Comparison of ENCODE assay signal across 8 cellular contexts in genomic region chr1:204516180-204516879, GRCh38. TPM values are rescaled to one million over a fixed set of nuclear protein-coding genes. Genes with fewer than 3 reads are reported as not detected.
DNase-seq lines count a peak whose midpoint lies in the region; ATAC-seq, FAIRE-seq and TF ChIP-seq lines count a peak whose summit lies in the region.

Gene MDM4 (plus strand): TSS chr1:204516406. CDS start chr1:204525519, 9,113 bp downstream.

- no peak within 1 kb of the TSS for H3K4me3 Mint-ChIP-seq in memory B cell

- POLR2A ChIA-PET in activated CD8-positive, alpha-beta memory T cell treated with anti-CD3 and anti-CD28 coated beads for 36 hours (lab: Charles Lee), result interaction anchor here (0.6 to 2.3 kb wide), 8 partner anchors 10 to 896 kb away, joined by 3 to 48 read pairs (median 4); partner anchors contain the start of gene PIK3C2B
- POLR2A ChIA-PET in H1 (lab: Charles Lee; ENCODE audit: partially characterized antibody), result interaction anchor here (0.5 to 6.8 kb wide), 28 partner anchors 10 to 438 kb away, joined by 3 to 106 read pairs (median 4); partner anchors contain the start of gene PIK3C2B

- peaks cover 17% of the 10 kb centered on the region for H3K36me3 Mint-ChIP-seq in memory B cell

- H3K27ac ChIP-seq in H1 (ENCODE audit: low read depth, low read length), result peak within 1 kb of the TSS; percentile 97

- H2AK5ac ChIP-seq in H1 (ENCODE audit: low read depth, low read length), result peak within 1 kb of the TSS; percentile 25; the same call in 1 of the 2 replicates

- FAIRE-seq in H1 (lab: Jason Lieb, UNC), result no peak

- peak within 1 kb of the TSS; percentile 77; the same call in 1 of the 2 replicates for H2BK12ac ChIP-seq in H1 (ENCODE audit: low read depth, low read length)

- CTCF ChIA-PET in activated CD8-positive, alpha-beta memory T cell treated with anti-CD3 and anti-CD28 coated beads for 36 hours (lab: Charles Lee), result interaction anchor here (0.7 to 2.5 kb wide), 8 partner anchors 9 to 1195 kb away, joined by 3 to 33 read pairs (median 4); no protein-coding TSS in a partner anchor
- CTCF ChIA-PET in H1 (lab: Charles Lee; ENCODE audit: partially characterized antibody), result interaction anchor here (0.7 to 49.0 kb wide), 8 partner anchors 9 to 477 kb away, joined by 3 to 2124 read pairs (median 3); no protein-coding TSS in a partner anchor

- H3K27ac Mint-ChIP-seq in memory B cell, result no peak within 1 kb of the TSS

- H3K4me3 ChIP-seq in H1 (ENCODE audit: extremely low read depth in 1 of 4, insufficient read depth in 2 of 4, low read depth in 3 of 4, low read length in 4 of 4), result peak within 1 kb of the TSS; percentile 75 to 91 (median 84)

- no peaks in the 10 kb centered on the region for H3K27me3 Mint-ChIP-seq in memory B cell

- no peaks in the 10 kb centered on the region for H4K20me1 ChIP-seq in H1 (replicated peaks in 1 of 2; ENCODE audit: control insufficient read depth in 1 of 2, insufficient read depth in 2 of 2, low read length in 2 of 2)

- TF ChIP-seq RAD21 in H1 (IDR thresholded peaks at IDR 0.05 in 1 of 2, conservative IDR thresholded peaks at IDR 0.05 in 1 of 2; ENCODE audit: low read depth in 2 of 2, low read length in 2 of 2), result no peak

- no peaks in the 10 kb centered on the region; a peak in 1 of 7 replicates for H3K4me1 ChIP-seq in H1 (replicated peaks in 1 of 4; ENCODE audit: control insufficient read depth in 3 of 4, insufficient read depth in 4 of 4, low read length in 3 of 4)

- H3K9me3 ChIP-seq in H1 (ENCODE audit: insufficient read depth in 2 of 2, low read depth in 1 of 2, low read length in 1 of 2), result no peaks in the 10 kb centered on the region

- H3K23ac ChIP-seq in H1 (ENCODE audit: insufficient read length), result no peak within 1 kb of the TSS

- H3K9ac ChIP-seq in H1 (replicated peaks in 1 of 4; ENCODE audit: extremely low read depth in 1 of 4, low read depth in 3 of 4, low read length in 3 of 4), result peak within 1 kb of the TSS; percentile 77 to 95 (median 90)

- peak within 1 kb of the TSS; percentile 86 for H3K18ac ChIP-seq in H1 (ENCODE audit: extremely low read depth, low read length)

- peak in 1 of 2 experiments; percentile 68; a peak in 2 of 3 replicates for TF ChIP-seq EP300 in H1 (IDR thresholded peaks at IDR 0.05; ENCODE audit: borderline replicate concordance in 1 of 2, low read depth in 2 of 2, low read length in 2 of 2)

- H3K79me2 ChIP-seq in H1 (ENCODE audit: control insufficient read depth in 1 of 2, insufficient read depth in 2 of 2, low read length in 2 of 2), result peaks cover 15 to 48% of the 10 kb centered on the region in 2 experiments

- TF ChIP-seq CTCF in H1 (IDR thresholded peaks at IDR 0.05; ENCODE audit: control extremely low read depth in 1 of 3, insufficient read depth in 1 of 3, low read depth in 1 of 3, low read length in 3 of 3), result no peak

- no peaks in the 10 kb centered on the region for H3K27me3 ChIP-seq in H1 (replicated peaks in 1 of 4; ENCODE audit: control insufficient read depth in 3 of 4, extremely low read depth in 1 of 4, insufficient read depth in 3 of 4, low read length in 3 of 4)

- H3K4me2 ChIP-seq in H1 (ENCODE audit: insufficient read depth in 1 of 2, low read depth in 2 of 2, low read length in 2 of 2), result peak within 1 kb of the TSS; percentile 50 to 78

- H3K4me1 Mint-ChIP-seq in memory B cell, result peaks cover 35% of the 10 kb centered on the region

- H3K23me2 ChIP-seq in H1 (ENCODE audit: low read depth, low read length), result peaks cover 2% of the 10 kb centered on the region

- H3K9me3 Mint-ChIP-seq in memory B cell, result peaks cover 1% of the 10 kb centered on the region

- peaks cover 2% of the 10 kb centered on the region; the same call in 1 of the 2 replicates for H3K79me1 ChIP-seq in H1 (ENCODE audit: low read depth, low read length)

- ATAC-seq in GM21390 (IDR thresholded peaks at IDR 0.05; ENCODE audit: unreplicated experiment) (peak; percentile 70), memory B cell (ENCODE audit: low read depth) (peak; percentile 70)

- H2BK15ac ChIP-seq in H1 (ENCODE audit: low read length), result peak within 1 kb of the TSS; percentile 97; the same call in 1 of the 2 replicates

- peak within 1 kb of the TSS; percentile 97 for H2BK120ac ChIP-seq in H1 (replicated peaks; ENCODE audit: low read depth, low read length)

- peak within 1 kb of the TSS; percentile 98 for H4K91ac ChIP-seq in H1 (replicated peaks; ENCODE audit: insufficient read length, low read length)

- WGBS in H1 (ENCODE audit: extremely low coverage in 1 of 2, insufficient coverage in 1 of 2, insufficient read length in 1 of 2, insufficient replicate concordance in 2 of 2, low coverage in 1 of 2, low lambda C conversion rate in 2 of 2, missing lambda C conversion rate in 1 of 2), 2 experiments, result 4% methylated on average over 32 of the region's 43 CpGs; no CpG with 5 or more reads in 1 of the 2 experiments

- TF ChIP-seq POLR2A in H1 (IDR thresholded peaks at IDR 0.05; ENCODE audit: control extremely low read depth in 1 of 2, low read depth in 2 of 2, low read length in 2 of 2), result peak in 1 of 2 experiments; percentile 75; a peak in 1 of 3 replicates

- H4K5ac ChIP-seq in H1 (ENCODE audit: insufficient read length, low read depth, low read length), result peak within 1 kb of the TSS; percentile 94

- H3K4ac ChIP-seq in H1 (replicated peaks; ENCODE audit: insufficient read length, low read depth, low read length), result peak within 1 kb of the TSS; percentile 91

- peaks cover 0 to 9% (median 0%) of the 10 kb centered on the region in 4 experiments; a peak in 3 of 8 replicates for H3K36me3 ChIP-seq in H1 (ENCODE audit: control insufficient read depth in 2 of 4, insufficient read depth in 4 of 4, low read length in 3 of 4)

- H3K56ac ChIP-seq in H1 (replicated peaks; ENCODE audit: insufficient read length, low read depth, low read length), result peak within 1 kb of the TSS; percentile 85

- H4K8ac ChIP-seq in H1 (ENCODE audit: extremely low read depth, insufficient read depth, low read length), result peak within 1 kb of the TSS; percentile 97

- DNase-seq in COR-L47 (lab: John Stamatoyannopoulos, UW) (peak; percentile 96), HUDEP-2 (lab: John Stamatoyannopoulos, UW; ENCODE audit: unreplicated experiment in 76 of 76) (peak; percentile 53 to 95 (median 87)), NOMO-1 treated with DMSO at 0.1 percent for 48 hours (lab: John Stamatoyannopoulos, UW; ENCODE audit: unreplicated experiment) (peak; percentile 97), H1 (ENCODE audit: low read depth in 1 of 2, low spot score in 2 of 2) (peak; percentile 90 to 99), memory B cell (ENCODE audit: low spot score in 2 of 2) (peak; percentile 88 to 90)
- peak; percentile 82 for DNase-seq in stimulated activated CD8-positive, alpha-beta memory T cell treated with anti-CD3 and anti-CD28 coated beads, Interleukin-12 subunit alpha, Interleukin-12 subunit beta, amount 100 ng/mL, for 1 hour (ENCODE audit: low read depth)

- peak within 1 kb of the TSS; percentile 94 for H2BK5ac ChIP-seq in H1 (ENCODE audit: low read depth, low read length)

- H2AFZ ChIP-seq in H1 (ENCODE audit: low read length), result peak within 1 kb of the TSS; percentile 99

- peak within 1 kb of the TSS; percentile 94 for H3K14ac ChIP-seq in H1 (ENCODE audit: insufficient read length)

- H2BK20ac ChIP-seq in H1 (ENCODE audit: low read length), result no peak within 1 kb of the TSS

TF ChIP-seq in H1, 55 proteins besides CTCF, POLR2A, EP300 and RAD21 (continues in another document):
- 0 out of 2 replicates have a peak, but pooled peaks have one; percentile 1 for TF ChIP-seq GTF2F1 (IDR thresholded peaks at IDR 0.05; ENCODE audit: borderline replicate concordance, low read depth, low read length)
- TF ChIP-seq CTBP2 (IDR thresholded peaks at IDR 0.05; ENCODE audit: borderline replicate concordance, insufficient read depth, insufficient read length, low read length), result peak; percentile 49
- no peak for TF ChIP-seq FOSL1 (IDR thresholded peaks at IDR 0.05; ENCODE audit: insufficient read depth, low read depth, low read length)
- TF ChIP-seq MAX (IDR thresholded peaks at IDR 0.05), result peak; percentile 89
- TF ChIP-seq NRF1 (IDR thresholded peaks at IDR 0.05; ENCODE audit: low read depth, low read length), result no peak
- no peak for TF ChIP-seq EZH2 (IDR thresholded peaks at IDR 0.05; ENCODE audit: low read depth, low read length, severe bottlenecking)
- no peak for TF ChIP-seq BRCA1 (IDR thresholded peaks at IDR 0.05; ENCODE audit: low read depth, low read length)
- TF ChIP-seq SIN3A (conservative IDR thresholded peaks at IDR 0.05 in 1 of 2, IDR thresholded peaks at IDR 0.05 in 1 of 2; ENCODE audit: low read depth in 1 of 2, low read length in 2 of 2), result peak; percentile 45 to 81; a peak in 1 of 4 replicates
- TF ChIP-seq TEAD4 (IDR thresholded peaks at IDR 0.05; ENCODE audit: low read depth, low read length), result no peak
- no peak for TF ChIP-seq BCL11A (IDR thresholded peaks at IDR 0.05; ENCODE audit: low read depth in 2 of 2, low read length in 2 of 2)
- peak; percentile 15 for TF ChIP-seq NANOG (IDR thresholded peaks at IDR 0.05; ENCODE audit: insufficient read depth, low read depth, low read length, poor library complexity, severe bottlenecking)
- 0 out of 2 replicates have a peak, but pooled peaks have one; percentile 6 for TF ChIP-seq RXRA (IDR thresholded peaks at IDR 0.05; ENCODE audit: insufficient read depth, low read depth, low read length)
- TF ChIP-seq HDAC2 (IDR thresholded peaks at IDR 0.05; ENCODE audit: borderline replicate concordance in 1 of 2, low read depth in 2 of 2, low read length in 2 of 2), result 0 out of 4 replicates have a peak, but pooled peaks of 1 of the 2 experiments have one; percentile 75
- no peak for TF ChIP-seq KDM1A (IDR thresholded peaks at IDR 0.05; ENCODE audit: borderline replicate concordance, low read length)
- peak; percentile 64 for TF ChIP-seq EGR1 (IDR thresholded peaks at IDR 0.05; ENCODE audit: borderline replicate concordance, low read depth, low read length)

RNA-seq across cellular contexts. Expression of gene MDM4, which starts in this region (rescaled TPM):
- 10 to 100 TPM; 64.5 to 66.4 TPM for total RNA-seq in activated CD8-positive, alpha-beta memory T cell treated with anti-CD3 and anti-CD28 coated beads for 36 hours
- 81.7 and 84.9 TPM in 2 replicates for total RNA-seq in H1 (2021; fragmentation: NEBNext Ultra II Directional; extraction: Animal tissue kit (Norgen Biotek cat#: 25700))
- 10.0 and 10.8 TPM in 2 replicates for polyA plus RNA-seq in H1 (2011; rRNA removed)
- polyA plus RNA-seq in H1 (2011; cell fraction: cytosol; rRNA removed), result 12.8 TPM
- 23.1 TPM for polyA plus RNA-seq in H1 (2011; cell fraction: nucleus; rRNA removed)
- polyA plus RNA-seq in H1 (2012, experiment 1 of 2), result 9.8 to 13.2 TPM (median 11.4 TPM) in 4 replicates
- polyA plus RNA-seq in H1 (2012, experiment 2 of 2), result 2.0 TPM
- polyA plus RNA-seq in H1 (2013, experiment 1 of 2), result 20.5 TPM
- 18.6 TPM for polyA plus RNA-seq in H1 (2013, experiment 2 of 2)
- polyA minus RNA-seq in H1 (2011; rRNA and poly(A)+ RNA removed), result 75.0 and 83.5 TPM in 2 replicates
- polyA minus RNA-seq in H1 (2011; cell fraction: cytosol; rRNA and poly(A)+ RNA removed), result 26.9 TPM
- polyA minus RNA-seq in H1 (2011; cell fraction: nucleus; rRNA and poly(A)+ RNA removed), result 109 TPM

Comparison
In these comparisons a context has a peak if more than half of its experiments do, and no peak if none do; other contexts are left out.
1. Peak in every context shown above with its lines: DNase-seq, ATAC-seq, H3K4me3 ChIP-seq and H3K27ac ChIP-seq.